8 cellular contexts compared by ENCODE assay signal in the genomic region with DNA sequence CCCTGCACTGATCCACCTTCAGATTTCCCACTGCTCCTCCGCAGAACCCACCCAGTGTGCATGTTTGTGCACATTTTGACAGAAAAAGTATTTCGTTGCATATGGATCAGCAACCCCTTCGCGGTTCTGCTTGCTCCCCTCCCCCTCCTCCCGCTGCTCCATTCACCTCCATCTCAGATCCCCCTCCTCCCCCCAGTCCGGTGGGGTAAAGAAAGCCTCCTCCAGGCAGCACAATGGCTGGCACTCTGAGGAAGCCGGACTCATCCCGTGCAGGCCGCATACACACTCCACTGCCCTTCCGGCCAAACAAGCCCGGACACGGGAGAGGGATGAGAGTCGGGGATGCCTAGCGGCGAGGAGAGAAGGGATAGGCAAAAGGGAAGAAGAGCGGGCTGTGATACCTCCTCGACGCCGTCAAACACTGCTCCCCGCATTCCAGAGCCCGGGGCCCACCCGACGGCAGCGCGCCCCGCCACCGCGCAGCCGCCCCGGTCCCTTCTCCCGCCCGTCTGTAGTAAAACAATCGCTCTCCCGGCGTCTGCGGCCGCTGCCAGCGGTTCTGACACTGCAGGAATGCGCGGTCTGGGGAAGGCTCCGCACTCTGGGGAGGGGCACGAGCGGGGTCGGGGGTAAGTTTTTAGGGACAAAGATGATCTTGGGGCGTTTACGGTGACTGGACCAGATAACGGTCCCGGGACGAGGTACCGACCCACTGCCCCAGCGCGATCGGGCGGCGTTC. TPM values are rescaled to one million over a fixed set of nuclear protein-coding genes. Genes with fewer than 3 reads are reported as not detected.
DNase-seq lines count a peak whose midpoint lies in the region; ATAC-seq, FAIRE-seq and TF ChIP-seq lines count a peak whose summit lies in the region.

No MANE protein-coding gene starts in this region.

- H3K4me1 ChIP-seq in GM23338 (ENCODE audit: insufficient read depth) = peaks cover 25% of the 10 kb centered on the region
- H3K4me1 ChIP-seq in aorta (ENCODE audit: control insufficient read depth in 1 of 2, insufficient read depth in 2 of 2, low read length in 2 of 2) = no peaks in the 10 kb centered on the region

- FAIRE-seq in RCC 7860 (lab: Jason Lieb, UNC) = no peak

- intact Hi-C loops in activated T-helper 1 cell treated with anti-CD3 and anti-CD28 coated beads, Interleukin-12 subunit alpha, Interleukin-12 subunit beta, Interleukin-2, Interleukin-4 antibody, amounts not matched to agents 30 ng/mL and 10 ng/mL and 1 ng/mL, durations not matched to agents 14 hours and 24 hours and 36 hours (cut with micrococcal nuclease) = loop anchor here (5.0 kb wide), 1 partner anchor 72 kb away; a partner anchor contains a TSS
- intact Hi-C loops in aorta (cut with DNase I) = loop anchor here in 1 of 2 donors (5.0 to 10.0 kb wide), 2 partner anchors 38 to 70 kb away; a partner anchor contains a TSS

- H3K36me3 Mint-ChIP-seq in GM23338 (ENCODE audit: low read depth) (no peaks in the 10 kb centered on the region; the same call in 2 of the 3 replicates), naive B cell (peaks cover 0 to 19% of the 10 kb centered on the region in 2 donors)
- peaks cover 8% of the 10 kb centered on the region for H3K36me3 Mint-ChIP-seq in activated T-helper 1 cell treated with anti-CD3 and anti-CD28 coated beads, Interleukin-12 subunit alpha, Interleukin-12 subunit beta, Interleukin-2, Interleukin-4 antibody, amounts not matched to agents 30 ng/mL and 10 ng/mL and 1 ng/mL, durations not matched to agents 14 hours and 24 hours and 36 hours (ENCODE audit: low read depth)

- H3K27me3 Mint-ChIP-seq in GM23338 (ENCODE audit: insufficient read depth, low read depth, poor library complexity) = peaks cover 15% of the 10 kb centered on the region
- peaks cover 55% of the 10 kb centered on the region for H3K27me3 Mint-ChIP-seq in activated T-helper 1 cell treated with anti-CD3 and anti-CD28 coated beads, Interleukin-12 subunit alpha, Interleukin-12 subunit beta, Interleukin-2, Interleukin-4 antibody, amounts not matched to agents 30 ng/mL and 10 ng/mL and 1 ng/mL, durations not matched to agents 14 hours and 24 hours and 36 hours (ENCODE audit: insufficient read depth)
- peaks cover 53 to 79% (median 60%) of the 10 kb centered on the region in 3 donors for H3K27me3 Mint-ChIP-seq in naive B cell

- H3K4me1 Mint-ChIP-seq in GM23338 (peaks cover 22% of the 10 kb centered on the region), naive B cell (peaks cover 22 to 28% (median 25%) of the 10 kb centered on the region in 3 donors)
- peaks cover 31% of the 10 kb centered on the region for H3K4me1 Mint-ChIP-seq in activated T-helper 1 cell treated with anti-CD3 and anti-CD28 coated beads, Interleukin-12 subunit alpha, Interleukin-12 subunit beta, Interleukin-2, Interleukin-4 antibody, amounts not matched to agents 30 ng/mL and 10 ng/mL and 1 ng/mL, durations not matched to agents 14 hours and 24 hours and 36 hours (ENCODE audit: low read depth)

- H3K79me2 ChIP-seq in GM23338 (replicated peaks; ENCODE audit: insufficient read depth) = peaks cover 20% of the 10 kb centered on the region

- no peaks in the 10 kb centered on the region for H4K20me1 ChIP-seq in GM23338 (replicated peaks; ENCODE audit: insufficient read depth)

- 1% methylated on average over 42 to 55 of the region's 55 CpGs for WGBS in aorta, 2 donors

- H3K27ac ChIP-seq in GM23338 (ENCODE audit: low read depth) (no peak overlapping the region; the same call in 1 of the 2 replicates), aorta (ENCODE audit: low read depth in 1 of 2, low read length in 2 of 2) (peak overlapping the region in 1 of 2 donors; percentile 83)

- H3K4me3 Mint-ChIP-seq in GM23338 = peak overlapping the region; percentile 97
- peak overlapping the region; percentile 90 for H3K4me3 Mint-ChIP-seq in activated T-helper 1 cell treated with anti-CD3 and anti-CD28 coated beads, Interleukin-12 subunit alpha, Interleukin-12 subunit beta, Interleukin-2, Interleukin-4 antibody, amounts not matched to agents 30 ng/mL and 10 ng/mL and 1 ng/mL, durations not matched to agents 14 hours and 24 hours and 36 hours
- peak overlapping the region; percentile 77 to 92 (median 89) for H3K4me3 Mint-ChIP-seq in naive B cell

- ATAC-seq in GM23338 (peak; percentile 61), naive B cell (ENCODE audit: low read depth in 2 of 2) (peak; percentile 36 to 38), aorta (ENCODE audit: low FRiP score) (peak; percentile 82)

- DNase-seq in C1 segment of cervical spinal cord (lab: John Stamatoyannopoulos, UW) = peak in 10 of 14 donors; percentile 54 to 82 (median 76)
- DNase-seq in GM23338 (ENCODE audit: low spot score) = peak; percentile 77
- DNase-seq in activated T-helper 1 cell treated with anti-CD3 and anti-CD28 coated beads, Interleukin-12 subunit alpha, Interleukin-12 subunit beta, Interleukin-2, Interleukin-4 antibody, amounts not matched to agents 30 ng/mL and 10 ng/mL and 1 ng/mL, durations not matched to agents 14 hours and 24 hours and 36 hours (ENCODE audit: low spot score) = no peak
- peak; percentile 27 for DNase-seq in fibroblast of villous mesenchyme (ENCODE audit: low read depth)
- DNase-seq in naive B cell = no peak
- DNase-seq in aorta = peak; percentile 62 to 89
- no peak for DNase-seq in RCC 7860 (ENCODE audit: low spot score)
- DNase-seq in NCI-H774 (lab: John Stamatoyannopoulos, UW) = no peak

- H3K27me3 ChIP-seq in GM23338 (ENCODE audit: insufficient read depth) (peaks cover 33% of the 10 kb centered on the region), aorta (ENCODE audit: control insufficient read depth in 1 of 2, insufficient read depth in 2 of 2, low read length in 1 of 2) (no peaks in the 10 kb centered on the region)

- peak overlapping the region; percentile 85 for H3K4me2 ChIP-seq in GM23338

- H3F3A ChIP-seq in GM23338 (replicated peaks; ENCODE audit: low read depth) = peaks cover 15% of the 10 kb centered on the region; the same call in 1 of the 2 replicates

- H3K27ac Mint-ChIP-seq in GM23338 = no peak overlapping the region
- peak overlapping the region; percentile 19 for H3K27ac Mint-ChIP-seq in activated T-helper 1 cell treated with anti-CD3 and anti-CD28 coated beads, Interleukin-12 subunit alpha, Interleukin-12 subunit beta, Interleukin-2, Interleukin-4 antibody, amounts not matched to agents 30 ng/mL and 10 ng/mL and 1 ng/mL, durations not matched to agents 14 hours and 24 hours and 36 hours
- peak overlapping the region in 4 of 6 donors; percentile 55 to 85 (median 64) for H3K27ac Mint-ChIP-seq in naive B cell

- H3K9me2 ChIP-seq in GM23338 (ENCODE audit: insufficient read depth) = no peaks in the 10 kb centered on the region

- H3K36me3 ChIP-seq in GM23338 (ENCODE audit: insufficient read depth) (no peaks in the 10 kb centered on the region), aorta (ENCODE audit: control insufficient read depth in 1 of 2, insufficient read depth in 2 of 2, low read length in 1 of 2) (no peaks in the 10 kb centered on the region)

- H3K4me3 ChIP-seq in GM23338 = peak overlapping the region; percentile 94
- peak overlapping the region; percentile 69 for H3K4me3 ChIP-seq in fibroblast of villous mesenchyme (ENCODE audit: low read depth, low read length)
- peak overlapping the region; percentile 64 to 97 for H3K4me3 ChIP-seq in aorta (ENCODE audit: low read length in 2 of 2)

- TF ChIP-seq CTCF in GM23338 (conservative IDR thresholded peaks at IDR 0.05; ENCODE audit: low read depth in 2 of 2) (no peak), fibroblast of villous mesenchyme (IDR thresholded peaks at IDR 0.05; ENCODE audit: insufficient read depth, low read depth, low read length) (no peak)

- H2AFZ ChIP-seq in GM23338 = peak overlapping the region; percentile 94

- H3K9me3 ChIP-seq in aorta (ENCODE audit: control insufficient read depth, low read length) = peaks cover 1% of the 10 kb centered on the region

- H3K9me3 Mint-ChIP-seq in GM23338 = no peaks in the 10 kb centered on the region; the same call in 2 of the 3 replicates
- H3K9me3 Mint-ChIP-seq in activated T-helper 1 cell treated with anti-CD3 and anti-CD28 coated beads, Interleukin-12 subunit alpha, Interleukin-12 subunit beta, Interleukin-2, Interleukin-4 antibody, amounts not matched to agents 30 ng/mL and 10 ng/mL and 1 ng/mL, durations not matched to agents 14 hours and 24 hours and 36 hours = no peaks in the 10 kb centered on the region
- peaks cover 0 to 4% (median 0%) of the 10 kb centered on the region in 7 donors for H3K9me3 Mint-ChIP-seq in naive B cell

TF ChIP-seq in GM23338, 12 proteins besides CTCF, POLR2A, EP300 and RAD21:
- TF ChIP-seq POLR2AphosphoS5 (IDR thresholded peaks at IDR 0.05; ENCODE audit: low read depth) (0 out of 2 replicates have a peak, but pooled peaks have one; percentile 31), CREB1 (CRISPR knock-in tag; IDR thresholded peaks at IDR 0.05; ENCODE audit: low read depth) (peak; percentile 8; the same call in 1 of the 2 replicates)
- TF ChIP-seq, protein P1, sequence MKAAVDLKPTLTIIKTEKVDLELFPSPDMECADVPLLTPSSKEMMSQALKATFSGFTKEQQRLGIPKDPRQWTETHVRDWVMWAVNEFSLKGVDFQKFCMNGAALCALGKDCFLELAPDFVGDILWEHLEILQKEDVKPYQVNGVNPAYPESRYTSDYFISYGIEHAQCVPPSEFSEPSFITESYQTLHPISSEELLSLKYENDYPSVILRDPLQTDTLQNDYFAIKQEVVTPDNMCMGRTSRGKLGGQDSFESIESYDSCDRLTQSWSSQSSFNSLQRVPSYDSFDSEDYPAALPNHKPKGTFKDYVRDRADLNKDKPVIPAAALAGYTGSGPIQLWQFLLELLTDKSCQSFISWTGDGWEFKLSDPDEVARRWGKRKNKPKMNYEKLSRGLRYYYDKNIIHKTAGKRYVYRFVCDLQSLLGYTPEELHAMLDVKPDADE (IDR thresholded peaks at IDR 0.05) = no peak
TF ChIP-seq in GM23338: peak in this region for 2.

RNA-seq across cellular contexts. Expression of a gene that starts 0.9 kb away (rescaled TPM):
- total RNA-seq in GM23338 (2014; rRNA removed; shearing (Covaris generic)) = 43.5 and 55.5 TPM in 2 replicates
- polyA plus RNA-seq in GM23338 (2016; fragmentation: Nextera tagmentation; extraction: Ambion mirVana) = 34.5 and 35.1 TPM in 2 replicates
- total RNA-seq in activated T-helper 1 cell treated with anti-CD3 and anti-CD28 coated beads, Interleukin-12 subunit alpha, Interleukin-12 subunit beta, Interleukin-2, Interleukin-4 antibody, amounts not matched to agents 30 ng/mL and 10 ng/mL and 1 ng/mL, durations not matched to agents 14 hours and 24 hours and 36 hours = 8.3 and 8.4 TPM in 2 replicates
- total RNA-seq in fibroblast of villous mesenchyme = 39.6 and 40.6 TPM in 2 replicates
- polyA plus RNA-seq in naive B cell (ENCODE audit: low read depth in 6 of 6) = 1 to 10 TPM in 1 of 6 donors, under 1 TPM in 2, not detected in 3; 0.22 to 1.1 (median 0.86) TPM
- total RNA-seq in aorta = 10 to 100 TPM; 54.9 to 77.6 TPM
- 10 to 100 TPM; 87.5 to 99.2 TPM for polyA plus RNA-seq in aorta

Comparison
In these comparisons a context has a peak if more than half of its experiments do, and no peak if none do; other contexts are left out.
1. DNase-seq: peak in C1 segment of cervical spinal cord (10 of 14), GM23338 (single experiment), fibroblast of villous mesenchyme (single experiment) and aorta (2 of 2); none in activated T-helper 1 cell treated with anti-CD3 and anti-CD28 coated beads, Interleukin-12 subunit alpha, Interleukin-12 subunit beta, Interleukin-2, Interleukin-4 antibody, amounts not matched to agents 30 ng/mL and 10 ng/mL and 1 ng/mL, durations not matched to agents 14 hours and 24 hours and 36 hours (single experiment), naive B cell (single experiment), RCC 7860 (single experiment) and NCI-H774 (single experiment).
2. Peak in every context shown above with its lines, with median percentiles within 50 percentile points of each other: ATAC-seq, H3K4me3 ChIP-seq and H3K4me3 Mint-ChIP-seq.